16 cellular contexts compared by ENCODE assay signal in the genomic region with DNA sequence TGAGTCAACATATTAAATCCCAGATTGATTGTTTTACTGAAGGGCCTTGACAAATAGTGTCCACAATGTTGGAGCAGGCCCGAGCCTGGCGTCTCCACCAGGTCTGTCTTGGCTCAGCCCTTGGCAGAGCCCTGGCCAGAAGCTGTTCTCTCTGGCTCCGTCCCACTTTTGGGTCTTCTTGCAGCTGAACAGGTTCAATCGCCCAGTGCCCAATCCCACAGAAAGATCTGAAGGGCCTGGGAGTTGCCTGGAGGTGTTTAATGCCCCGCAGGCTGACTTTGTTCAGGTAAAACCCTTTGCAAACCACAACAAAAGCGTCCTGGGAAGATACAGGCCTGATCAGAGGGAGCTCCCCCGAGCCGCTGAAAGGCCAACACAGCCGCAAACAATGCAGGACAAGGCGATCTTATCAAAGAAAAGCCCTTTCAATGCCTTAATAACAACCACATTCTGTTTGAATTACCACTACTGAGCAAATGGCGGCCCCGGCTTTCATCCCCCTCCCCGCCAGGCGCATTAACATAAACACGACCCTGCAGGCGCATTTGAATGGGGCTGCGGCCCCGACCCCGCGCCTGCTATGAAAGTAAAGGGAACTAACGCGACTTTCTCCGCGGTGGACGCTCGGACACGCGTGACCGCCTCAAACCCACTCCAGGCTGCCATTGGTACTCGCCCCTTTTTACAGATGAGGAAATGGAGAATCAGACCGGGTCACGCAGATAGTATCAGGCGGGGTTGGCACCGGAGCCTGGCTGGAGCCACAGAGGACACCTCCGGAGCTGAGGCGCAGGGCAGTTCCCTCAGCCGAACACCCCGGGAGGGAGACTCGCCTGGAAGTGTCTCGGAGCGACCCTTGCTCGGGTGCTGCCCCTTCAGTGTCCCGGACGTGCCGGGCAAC. TPM values are rescaled to one million over a fixed set of nuclear protein-coding genes. Genes with fewer than 3 reads are reported as not detected.
DNase-seq lines count a peak whose midpoint lies in the region; ATAC-seq and TF ChIP-seq lines count a peak whose summit lies in the region.
"Had no signal": no experiment of that assay in that cellular context is flagged by ENCODE, and none has a peak within 500 bp of the region (broad histone marks: within the 10 kb centered on the region; RNA-seq: fewer than 3 reads in every experiment).

No MANE protein-coding gene starts in this region.

- H3K36me3 Mint-ChIP-seq in WTC11 (no peaks in the 10 kb centered on the region), memory B cell (no peaks in the 10 kb centered on the region)
- H3K36me3 Mint-ChIP-seq in effector memory CD8-positive, alpha-beta T cell (ENCODE audit: insufficient read depth), result no peaks in the 10 kb centered on the region
- H3K36me3 Mint-ChIP-seq: activated CD8-positive, alpha-beta memory T cell treated with anti-CD3 and anti-CD28 coated beads, Interleukin-2, amount 10 ng/mL, durations not matched to agents 7 days and 5 days had no signal

- H3K9me3 ChIP-seq in HEK293 (ENCODE audit: control insufficient read depth, insufficient read depth, low read depth, low read length) (no peaks in the 10 kb centered on the region), prostate gland (no peaks in the 10 kb centered on the region)
- H3K9me3 ChIP-seq: BE2C, upper lobe of left lung had no signal

- ATAC-seq in WTC11 (peak; percentile 25), memory B cell (ENCODE audit: low read depth) (no peak)
- ATAC-seq in effector memory CD8-positive, alpha-beta T cell (replicated peaks), result no peak
- ATAC-seq: activated CD8-positive, alpha-beta memory T cell treated with anti-CD3 and anti-CD28 coated beads, Interleukin-2, amount 10 ng/mL, durations not matched to agents 7 days and 5 days had no signal

- H3K9me3 Mint-ChIP-seq in WTC11 (no peaks in the 10 kb centered on the region), memory B cell (no peaks in the 10 kb centered on the region)
- H3K9me3 Mint-ChIP-seq in effector memory CD8-positive, alpha-beta T cell, result no peaks in the 10 kb centered on the region

- H3K36me3 ChIP-seq in HEK293 (ENCODE audit: control insufficient read depth in 2 of 2, insufficient read depth in 1 of 2, low read length in 2 of 2) (peaks cover 0 to 38% of the 10 kb centered on the region in 2 experiments; a peak in 2 of 3 replicates), prostate gland (no peaks in the 10 kb centered on the region)
- H3K36me3 ChIP-seq: BE2C, upper lobe of left lung, WERI-Rb-1 had no signal

- no peak overlapping the region for H3K4me3 ChIP-seq in HEK293 (ENCODE audit: low read depth, low read length)
- peak overlapping the region in 1 of 2 donors; percentile 14 for H3K4me3 ChIP-seq in prostate gland
- H3K4me3 ChIP-seq: lung had no signal

- no peak for TF ChIP-seq CTCF in HEK293 (tag by site-specific recombination; IDR thresholded peaks at IDR 0.05)
- TF ChIP-seq CTCF in WTC11 (IDR thresholded peaks at IDR 0.05), result no peak
- TF ChIP-seq CTCF in prostate gland (IDR thresholded peaks at IDR 0.05), result no peak

- H3K27me3 Mint-ChIP-seq in WTC11 (ENCODE audit: low read depth) (peaks cover 100% of the 10 kb centered on the region), memory B cell (peaks cover 35% of the 10 kb centered on the region)
- peaks cover 76 to 99% of the 10 kb centered on the region in 2 donors for H3K27me3 Mint-ChIP-seq in effector memory CD8-positive, alpha-beta T cell

- H3K27ac Mint-ChIP-seq in WTC11 (no peak overlapping the region), memory B cell (no peak overlapping the region)
- no peak overlapping the region for H3K27ac Mint-ChIP-seq in effector memory CD8-positive, alpha-beta T cell
- H3K27ac Mint-ChIP-seq: activated CD8-positive, alpha-beta memory T cell treated with anti-CD3 and anti-CD28 coated beads, Interleukin-2, amount 10 ng/mL, durations not matched to agents 7 days and 5 days had no signal

- POLR2A ChIA-PET in HEK293 (lab: Yijun Ruan, JAX) (no interaction called here), WTC11 (lab: Charles Lee) (interaction anchor here (1.1 kb wide), 1 partner anchor 159 kb away, joined by 3 read pairs; no protein-coding TSS in a partner anchor)

- CTCF ChIA-PET in HEK293 (lab: Yijun Ruan, JAX), result interaction anchor here (1.0 to 13.6 kb wide), 2 partner anchors 138 to 604 kb away, joined by 3 to 206 read pairs; no protein-coding TSS in a partner anchor
- CTCF ChIA-PET in WTC11 (lab: Charles Lee), result interaction anchor here (1.0 to 6.1 kb wide), 6 partner anchors 10 to 139 kb away, joined by 3 to 53 read pairs (median 12); no protein-coding TSS in a partner anchor

- DNase-seq in WTC11 (ENCODE audit: low spot score) (peak; percentile 84), memory B cell (ENCODE audit: low spot score in 2 of 2) (no peak), prostate gland (ENCODE audit: low spot score) (peak; percentile 79), hepatic stellate cell (ENCODE audit: low spot score) (no peak), SIG-M5 treated with dmso at 0.1 percent for 504 hours (lab: John Stamatoyannopoulos, UW; ENCODE audit: unreplicated experiment) (no peak), NCI-H2227 treated with DMSO at 0.1 percent for 48 hours (lab: John Stamatoyannopoulos, UW) (no peak)
- DNase-seq in effector memory CD8-positive, alpha-beta T cell, result no peak
- DNase-seq: activated CD8-positive, alpha-beta memory T cell treated with anti-CD3 and anti-CD28 coated beads, Interleukin-2, amount 10 ng/mL, durations not matched to agents 7 days and 5 days; BE2C; DND-41; MV-4-11; OCI-M1; upper lobe of left lung; WERI-Rb-1 had no signal

- TF ChIP-seq POLR2A in prostate gland (IDR thresholded peaks at IDR 0.05), result no peak

- peaks cover 32% of the 10 kb centered on the region for H3K27me3 ChIP-seq in prostate gland (replicated peaks; ENCODE audit: insufficient read depth)

- intact Hi-C loops in prostate gland (cut with DNase I), result no loop called here

- 5% methylated on average over 45 of the region's 45 CpGs for WGBS in prostate gland

- H3K27ac ChIP-seq in HEK293 (ENCODE audit: extremely low read depth, low read depth, low read length) (no peak overlapping the region), prostate gland (peak overlapping the region in 1 of 2 donors; percentile 12)
- H3K27ac ChIP-seq: upper lobe of left lung, WERI-Rb-1 had no signal

- H3K4me1 Mint-ChIP-seq in WTC11 (peaks cover 67% of the 10 kb centered on the region), memory B cell (peaks cover 21% of the 10 kb centered on the region)
- peaks cover 8 to 23% of the 10 kb centered on the region in 2 donors for H3K4me1 Mint-ChIP-seq in effector memory CD8-positive, alpha-beta T cell (ENCODE audit: low read depth in 2 of 2)

- H3K4me3 Mint-ChIP-seq in WTC11 (peak overlapping the region; percentile 56), memory B cell (peak overlapping the region; percentile 1)
- H3K4me3 Mint-ChIP-seq in effector memory CD8-positive, alpha-beta T cell, result peak overlapping the region in 1 of 2 donors; percentile 18
- H3K4me3 Mint-ChIP-seq: activated CD8-positive, alpha-beta memory T cell treated with anti-CD3 and anti-CD28 coated beads, Interleukin-2, amount 10 ng/mL, durations not matched to agents 7 days and 5 days had no signal

- H3K4me1 ChIP-seq in HEK293 (ENCODE audit: control insufficient read depth, insufficient read depth, low read length), result no peaks in the 10 kb centered on the region
- H3K4me1 ChIP-seq in prostate gland (replicated peaks), result peaks cover 9% of the 10 kb centered on the region
- H3K4me1 ChIP-seq: BE2C had no signal

TF ChIP-seq in HEK293, 187 proteins besides CTCF, POLR2A, EP300 and RAD21 (continues in another document):
- peak; percentile 54; the same call in 1 of the 2 replicates for TF ChIP-seq ZBTB6 (tag by site-specific recombination; IDR thresholded peaks at IDR 0.05)

TF ChIP-seq in WTC11, 78 proteins besides CTCF, POLR2A, EP300 and RAD21 (continues in another document):
- no peak for TF ChIP-seq RELA (CRISPR knock-in tag; IDR thresholded peaks at IDR 0.05; ENCODE audit: borderline replicate concordance)
- no peak for TF ChIP-seq ZNF671 (CRISPR knock-in tag; IDR thresholded peaks at IDR 0.05)
- no peak for TF ChIP-seq MYBL2 (CRISPR knock-in tag; IDR thresholded peaks at IDR 0.05)
- no peak for TF ChIP-seq ARID4B (CRISPR knock-in tag; IDR thresholded peaks at IDR 0.05; ENCODE audit: borderline replicate concordance)
- TF ChIP-seq ETV6 (CRISPR knock-in tag; IDR thresholded peaks at IDR 0.05), result 0 out of 2 replicates have a peak, but pooled peaks have one; percentile 17

RNA-seq across cellular contexts. Expression of gene CDX2, which starts 3.1 kb away (rescaled TPM):
- 0.09 to 0.44 TPM (median 0.11 TPM) in 3 replicates for total RNA-seq in WTC11 (2021)
- under 1 TPM; 0.09 to 0.34 TPM for total RNA-seq in prostate gland
- total RNA-seq: activated CD8-positive, alpha-beta memory T cell treated with anti-CD3 and anti-CD28 coated beads, Interleukin-2, amount 10 ng/mL, durations not matched to agents 7 days and 5 days had no signal

RNA-seq across cellular contexts. Expression of gene URAD, which starts 22.5 kb away (rescaled TPM):
- total RNA-seq in WTC11 (2021) (not detected in 3 replicates), prostate gland (not detected)
- total RNA-seq: activated CD8-positive, alpha-beta memory T cell treated with anti-CD3 and anti-CD28 coated beads, Interleukin-2, amount 10 ng/mL, durations not matched to agents 7 days and 5 days; lung had no signal

RNA-seq across cellular contexts. Expression of gene PDX1, which starts 46.2 kb away (rescaled TPM):
- total RNA-seq in WTC11 (2021) (not detected in 3 replicates), prostate gland (not detected)
- total RNA-seq: activated CD8-positive, alpha-beta memory T cell treated with anti-CD3 and anti-CD28 coated beads, Interleukin-2, amount 10 ng/mL, durations not matched to agents 7 days and 5 days; lung; upper lobe of left lung had no signal

Comparison
In these comparisons a context has a peak if more than half of its experiments do, and no peak if none do; other contexts are left out.
1. DNase-seq: peak in WTC11 (single experiment) and prostate gland (single experiment); none in memory B cell (0 of 2), hepatic stellate cell (single experiment), effector memory CD8-positive, alpha-beta T cell (0 of 3), SIG-M5 treated with dmso at 0.1 percent for 504 hours (single experiment) and NCI-H2227 treated with DMSO at 0.1 percent for 48 hours (single experiment).